10 cellular contexts compared by ENCODE assay signal in the genomic region with DNA sequence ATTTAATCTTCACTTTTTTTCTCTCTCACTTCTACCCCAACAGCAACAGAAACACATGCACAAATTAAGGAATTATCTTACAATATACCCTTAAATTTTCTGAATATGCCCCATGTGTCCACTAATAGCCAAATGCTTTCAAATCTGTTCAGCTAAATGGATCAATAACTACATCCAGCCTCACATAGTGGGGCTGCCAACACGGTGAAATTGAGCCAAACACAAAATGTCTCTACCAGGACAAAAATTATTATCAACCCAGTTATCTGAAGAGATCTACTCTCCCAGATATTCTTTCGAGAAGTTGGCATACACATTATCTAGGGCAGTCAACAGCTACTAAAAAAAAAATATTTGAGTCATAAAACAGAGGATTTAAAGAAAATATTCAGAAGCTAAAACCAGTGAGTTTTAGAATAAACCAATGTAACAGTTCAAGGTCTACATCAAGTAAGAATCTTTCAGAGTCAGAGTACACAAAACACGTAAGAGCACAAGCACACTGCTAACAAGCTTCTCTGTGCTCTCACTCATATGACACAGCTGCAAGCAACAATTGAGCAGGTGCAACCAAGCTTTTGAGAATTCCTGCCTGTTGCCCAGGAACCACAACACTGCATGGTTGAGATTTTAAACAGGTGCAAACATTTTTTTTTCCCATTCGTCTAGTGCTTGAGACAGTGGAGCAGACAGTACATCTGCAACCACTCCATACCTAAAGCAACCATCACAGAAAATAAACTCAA.
DNase-seq lines count a peak whose midpoint lies in the region; ATAC-seq lines count a peak whose summit lies in the region.
"Had no signal": no experiment of that assay in that cellular context is flagged by ENCODE, and none has a peak within 500 bp of the region (broad histone marks: within the 10 kb centered on the region; RNA-seq: fewer than 3 reads in every experiment).

No MANE protein-coding gene starts in this region.

- peak; percentile 97 for DNase-seq in DMS79 (lab: John Stamatoyannopoulos, UW)
- DNase-seq in NCI-H2029 (lab: John Stamatoyannopoulos, UW): peak; percentile 96
- peak; percentile 85 for DNase-seq in cerebellar cortex (ENCODE audit: low spot score)
- DNase-seq in myocyte (ENCODE audit: low read depth): peak; percentile 99
- no peak for DNase-seq in T-cell
- DNase-seq: activated T-cell treated with anti-CD3 and anti-CD28 coated beads for 4 hours had no signal

- H3K4me1 Mint-ChIP-seq in T-cell: peaks cover 8 to 25% (median 18%) of the 10 kb centered on the region in 3 donors

- H3K27me3 Mint-ChIP-seq in T-cell: no peaks in the 10 kb centered on the region

- no peak overlapping the region for H3K27ac Mint-ChIP-seq in T-cell

- POLR2A ChIA-PET in T-cell (lab: Charles Lee): no interaction called here

- H3K4me3 Mint-ChIP-seq in T-cell: no peak overlapping the region

- H3K36me3 Mint-ChIP-seq in T-cell: peaks cover 21% of the 10 kb centered on the region

- ATAC-seq in HG03139 (IDR thresholded peaks at IDR 0.05; ENCODE audit: unreplicated experiment) (no peak), GM18870 (IDR thresholded peaks at IDR 0.05; ENCODE audit: unreplicated experiment) (no peak), GM18867 (IDR thresholded peaks at IDR 0.05; ENCODE audit: unreplicated experiment) (no peak), T-cell (replicated peaks in 1 of 4) (no peak)
- ATAC-seq: HCT116 had no signal

- H3K9me3 Mint-ChIP-seq in T-cell: no peaks in the 10 kb centered on the region

- CTCF ChIA-PET in T-cell (lab: Charles Lee): no interaction called here

Comparison
In these comparisons a context has a peak if more than half of its experiments do, and no peak if none do; other contexts are left out.
1. DNase-seq: peak in DMS79 (single experiment), NCI-H2029 (single experiment), cerebellar cortex (single experiment) and myocyte (single experiment); none in T-cell (0 of 34).